Comparison of ENCODE assay signal across 1 cellular context in the genomic region with DNA sequence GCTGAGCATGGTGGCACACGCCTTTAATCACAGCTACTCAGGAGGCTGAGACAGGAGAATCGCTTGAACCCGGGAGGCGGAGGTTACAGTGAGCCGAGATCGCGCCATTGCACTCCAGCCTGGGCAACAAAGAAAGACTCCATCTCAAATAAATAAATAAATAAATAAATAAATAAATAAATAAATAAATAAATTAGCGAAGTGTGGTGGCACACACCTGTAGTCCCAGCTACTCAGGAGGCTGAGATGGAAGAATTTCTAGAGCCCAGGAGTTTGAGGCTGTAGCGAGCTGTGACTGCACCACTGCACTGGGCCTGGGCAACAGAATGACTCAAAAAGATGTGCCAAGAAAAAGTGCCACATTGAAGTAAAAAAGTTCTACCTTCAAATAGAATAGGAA.
TF ChIP-seq lines count a peak whose summit lies in the region.

No MANE protein-coding gene starts in this region.

TF ChIP-seq in A549, 52 proteins besides CTCF, POLR2A, EP300 and RAD21:
- peak; percentile 85 for TF ChIP-seq ZC3H11A (IDR thresholded peaks at IDR 0.05)
